In genomic region chr12:6603095-6603567, GRCh38 we compare ENCODE assay signal across 8 cellular contexts. TPM values are rescaled to one million over a fixed set of nuclear protein-coding genes. Genes with fewer than 3 reads are reported as not detected.
A peak's percentile ranks its signal among the peaks of the same experiment; 100 is the strongest.
DNase-seq lines count a peak whose midpoint lies in the region; ATAC-seq and TF ChIP-seq lines count a peak whose summit lies in the region.

No MANE protein-coding gene starts in this region.

- ATAC-seq in GM21423 (IDR thresholded peaks at IDR 0.05; ENCODE audit: unreplicated experiment): no peak
- no peak for ATAC-seq in effector memory CD8-positive, alpha-beta T cell (replicated peaks)

- peaks cover 46% of the 10 kb centered on the region for H3K4me1 Mint-ChIP-seq in activated CD4-positive, alpha-beta T cell treated with anti-CD3 and anti-CD28 coated beads, Interleukin-2, amount 10 ng/mL, durations not matched to agents 7 days and 5 days
- peaks cover 40 to 52% of the 10 kb centered on the region in 2 donors for H3K4me1 Mint-ChIP-seq in effector memory CD8-positive, alpha-beta T cell (ENCODE audit: low read depth in 2 of 2)

- H3K4me3 ChIP-seq in HFF-Myc (replicated peaks; ENCODE audit: low read depth, low read length): peak overlapping the region; percentile 93; the same call in 1 of the 2 replicates
- H3K4me3 ChIP-seq in fibroblast of mammary gland (ENCODE audit: control insufficient read depth, low read depth, low read length): no peak overlapping the region
- H3K4me3 ChIP-seq in retinal pigment epithelial cell (ENCODE audit: low read length): peak overlapping the region; percentile 19

- POLR2A ChIA-PET in activated CD4-positive, alpha-beta T cell treated with anti-CD3 and anti-CD28 coated beads, Interleukin-2, amount 10 ng/mL, durations not matched to agents 7 days and 5 days (lab: Charles Lee): no interaction called here

- H3K36me3 Mint-ChIP-seq in activated CD4-positive, alpha-beta T cell treated with anti-CD3 and anti-CD28 coated beads, Interleukin-2, amount 10 ng/mL, durations not matched to agents 7 days and 5 days (ENCODE audit: low read depth): peaks cover 67% of the 10 kb centered on the region
- H3K36me3 Mint-ChIP-seq in effector memory CD8-positive, alpha-beta T cell (ENCODE audit: insufficient read depth): peaks cover 67% of the 10 kb centered on the region

- no peaks in the 10 kb centered on the region for H3K9me3 Mint-ChIP-seq in activated CD4-positive, alpha-beta T cell treated with anti-CD3 and anti-CD28 coated beads, Interleukin-2, amount 10 ng/mL, durations not matched to agents 7 days and 5 days
- H3K9me3 Mint-ChIP-seq in effector memory CD8-positive, alpha-beta T cell: no peaks in the 10 kb centered on the region

- peak; percentile 63 for DNase-seq in A172 (ENCODE audit: low spot score)
- DNase-seq in HFF-Myc (ENCODE audit: extremely low read depth, low read depth): no peak
- DNase-seq in activated CD4-positive, alpha-beta T cell treated with anti-CD3 and anti-CD28 coated beads, Interleukin-2, amount 10 ng/mL, durations not matched to agents 7 days and 5 days: peak; percentile 52
- DNase-seq in fibroblast of mammary gland (ENCODE audit: low read depth): peak; percentile 42
- DNase-seq in retinal pigment epithelial cell (ENCODE audit: low read depth): no peak
- no peak for DNase-seq in effector memory CD8-positive, alpha-beta T cell
- no peak for DNase-seq in GM19240 (ENCODE audit: insufficient read length, low spot score)

- TF ChIP-seq CTCF in HFF-Myc (IDR thresholded peaks at IDR 0.05; ENCODE audit: low read depth, low read length, missing control alignments) (no peak), fibroblast of mammary gland (conservative IDR thresholded peaks at IDR 0.05; ENCODE audit: control insufficient read depth, insufficient read depth, low read depth, low read length) (no peak), retinal pigment epithelial cell (conservative IDR thresholded peaks at IDR 0.05; ENCODE audit: low read depth, low read length) (no peak)

- CTCF ChIA-PET in activated CD4-positive, alpha-beta T cell treated with anti-CD3 and anti-CD28 coated beads, Interleukin-2, amount 10 ng/mL, durations not matched to agents 7 days and 5 days (lab: Charles Lee): interaction anchor here (0.6 to 2.7 kb wide), 7 partner anchors 10 to 248 kb away, joined by 3 to 12 read pairs (median 4); partner anchors contain the start of genes CDCA3 and USP5

- H3K4me3 Mint-ChIP-seq in activated CD4-positive, alpha-beta T cell treated with anti-CD3 and anti-CD28 coated beads, Interleukin-2, amount 10 ng/mL, durations not matched to agents 7 days and 5 days: no peak overlapping the region
- H3K4me3 Mint-ChIP-seq in effector memory CD8-positive, alpha-beta T cell: no peak overlapping the region

- H3K27ac Mint-ChIP-seq in activated CD4-positive, alpha-beta T cell treated with anti-CD3 and anti-CD28 coated beads, Interleukin-2, amount 10 ng/mL, durations not matched to agents 7 days and 5 days: peak overlapping the region; percentile 88
- peak overlapping the region in 1 of 2 donors; percentile 89 for H3K27ac Mint-ChIP-seq in effector memory CD8-positive, alpha-beta T cell

- H3K27me3 Mint-ChIP-seq in activated CD4-positive, alpha-beta T cell treated with anti-CD3 and anti-CD28 coated beads, Interleukin-2, amount 10 ng/mL, durations not matched to agents 7 days and 5 days: no peaks in the 10 kb centered on the region
- no peaks in the 10 kb centered on the region for H3K27me3 Mint-ChIP-seq in effector memory CD8-positive, alpha-beta T cell

RNA-seq across cellular contexts. Expression of gene CHD4, which starts 4.0 kb away (rescaled TPM):
- total RNA-seq in A172 (2014; rRNA removed; shearing (Covaris generic)): 164 and 201 TPM in 2 replicates
- 100 to 1,000 TPM; 262 to 263 TPM for total RNA-seq in activated CD4-positive, alpha-beta T cell treated with anti-CD3 and anti-CD28 coated beads, Interleukin-2, amount 10 ng/mL, durations not matched to agents 7 days and 5 days

RNA-seq across cellular contexts. Expression of gene LPAR5, which starts 32.6 kb away (rescaled TPM):
- total RNA-seq in A172 (2014; rRNA removed; shearing (Covaris generic)): 2.5 TPM in 2 replicates
- 1 to 10 TPM; 6.2 to 6.6 TPM for total RNA-seq in activated CD4-positive, alpha-beta T cell treated with anti-CD3 and anti-CD28 coated beads, Interleukin-2, amount 10 ng/mL, durations not matched to agents 7 days and 5 days

RNA-seq across cellular contexts. Expression of gene NOP2, which starts 35.0 kb away (rescaled TPM):
- 53.9 and 59.8 TPM in 2 replicates for total RNA-seq in A172 (2014; rRNA removed; shearing (Covaris generic))
- total RNA-seq in activated CD4-positive, alpha-beta T cell treated with anti-CD3 and anti-CD28 coated beads, Interleukin-2, amount 10 ng/mL, durations not matched to agents 7 days and 5 days: 10 to 100 TPM; 74.1 to 76.4 TPM

RNA-seq across cellular contexts. Expression of gene ACRBP, which starts 44.1 kb away (rescaled TPM):
- 0.65 TPM in 1 of 2 replicates, not detected in the other for total RNA-seq in A172 (2014; rRNA removed; shearing (Covaris generic))
- 1 to 10 TPM; 1.6 to 2.6 TPM for total RNA-seq in activated CD4-positive, alpha-beta T cell treated with anti-CD3 and anti-CD28 coated beads, Interleukin-2, amount 10 ng/mL, durations not matched to agents 7 days and 5 days

RNA-seq across cellular contexts. Expression of gene IFFO1, which starts 47.3 kb away (rescaled TPM):
- 2.1 TPM in 2 replicates for total RNA-seq in A172 (2014; rRNA removed; shearing (Covaris generic))
- total RNA-seq in activated CD4-positive, alpha-beta T cell treated with anti-CD3 and anti-CD28 coated beads, Interleukin-2, amount 10 ng/mL, durations not matched to agents 7 days and 5 days: 10 to 100 TPM; 28.3 to 30.4 TPM

Comparison
In these comparisons a context has a peak if more than half of its experiments do, and no peak if none do; other contexts are left out.
1. DNase-seq: peak in A172 (single experiment), activated CD4-positive, alpha-beta T cell treated with anti-CD3 and anti-CD28 coated beads, Interleukin-2, amount 10 ng/mL, durations not matched to agents 7 days and 5 days (single experiment) and fibroblast of mammary gland (single experiment); none in HFF-Myc (single experiment), retinal pigment epithelial cell (single experiment), effector memory CD8-positive, alpha-beta T cell (0 of 3) and GM19240 (single experiment).